11 cellular contexts compared by ENCODE assay signal in the genomic region with DNA sequence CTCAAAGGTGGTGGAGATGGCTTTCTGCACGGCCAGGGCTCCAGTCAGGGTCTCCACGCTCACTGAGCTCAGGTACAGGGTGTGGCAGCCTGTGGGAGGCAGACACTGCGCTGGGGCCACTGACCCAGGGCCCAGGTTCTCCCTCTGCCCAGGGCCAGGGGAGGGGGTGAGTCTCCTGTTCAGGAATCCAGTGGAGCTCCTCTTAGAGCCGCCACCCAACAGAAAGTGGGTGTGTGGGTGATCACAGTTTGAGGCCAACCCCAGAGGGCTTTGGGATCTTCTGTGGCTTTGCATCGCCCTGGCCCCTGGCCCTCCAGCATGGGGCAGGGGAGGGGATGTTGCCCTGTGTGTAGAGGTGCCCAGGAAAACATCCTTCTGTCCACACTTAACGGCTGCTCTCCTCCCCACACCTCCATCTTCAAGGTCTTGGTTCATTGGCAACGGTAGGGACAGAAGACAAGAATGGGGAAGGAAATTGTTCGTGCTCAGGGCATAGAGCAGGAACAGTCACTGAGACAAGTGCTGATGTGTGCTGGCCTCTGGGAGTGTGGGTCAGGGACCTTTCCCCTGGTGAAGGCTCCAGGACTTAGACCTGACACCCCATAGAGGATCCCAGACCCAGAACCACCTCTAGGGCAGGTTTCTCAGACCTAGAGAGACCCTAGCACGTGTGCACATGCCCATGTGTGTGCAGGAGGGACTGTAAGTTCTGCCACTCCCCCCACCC. TPM values are rescaled to one million over a fixed set of nuclear protein-coding genes. Genes with fewer than 3 reads are reported as not detected.
DNase-seq lines count a peak whose midpoint lies in the region; ATAC-seq and FAIRE-seq lines count a peak whose summit lies in the region.
"Had no signal": no experiment of that assay in that cellular context is flagged by ENCODE, and none has a peak within 500 bp of the region (broad histone marks: within the 10 kb centered on the region; RNA-seq: fewer than 3 reads in every experiment).

No MANE protein-coding gene starts in this region.

- H3K18ac ChIP-seq in mesendoderm (ENCODE audit: low read length) = peak overlapping the region; percentile 57

- H3K9ac ChIP-seq in mesendoderm (ENCODE audit: low read length) = peak overlapping the region; percentile 1

- no peak overlapping the region for H3K23ac ChIP-seq in mesendoderm (ENCODE audit: low read length)

- no peak for ATAC-seq in CD4-positive, CD25-positive, alpha-beta regulatory T cell (ENCODE audit: low read depth in 2 of 2)
- no peak for ATAC-seq in activated CD8-positive, alpha-beta T cell treated with anti-CD3 and anti-CD28 coated beads, Interleukin-2, amount 10 ng/mL, durations not matched to agents 7 days and 5 days
- ATAC-seq in left cardiac atrium = no peak
- ATAC-seq: gastrocnemius medialis had no signal

- no peak overlapping the region for H4K5ac ChIP-seq in mesendoderm (ENCODE audit: low read length)

- H3K36me3 ChIP-seq in CD4-positive, CD25-positive, alpha-beta regulatory T cell (ENCODE audit: control insufficient read depth, insufficient read depth, low read length) = no peaks in the 10 kb centered on the region
- no peaks in the 10 kb centered on the region for H3K36me3 ChIP-seq in mesendoderm (ENCODE audit: control insufficient read depth, insufficient read depth, low read length)
- H3K36me3 ChIP-seq: gastrocnemius medialis had no signal

- no peaks in the 10 kb centered on the region for H3K9me3 ChIP-seq in CD4-positive, CD25-positive, alpha-beta regulatory T cell (ENCODE audit: control insufficient read depth in 2 of 2, low read length in 2 of 2)
- H3K9me3 ChIP-seq: gastrocnemius medialis had no signal

- no peak overlapping the region for H2BK15ac ChIP-seq in mesendoderm (replicated peaks; ENCODE audit: low read depth)

- WGBS in mesendoderm (ENCODE audit: extremely low coverage, insufficient coverage, low lambda C conversion rate) = no CpG with 5 or more reads among the region's 9 CpGs

- CTCF ChIA-PET in activated CD8-positive, alpha-beta T cell treated with anti-CD3 and anti-CD28 coated beads, Interleukin-2, amount 10 ng/mL, durations not matched to agents 7 days and 5 days (lab: Charles Lee) = interaction anchor here (1.1 to 3.7 kb wide), 7 partner anchors 24 to 117 kb away, joined by 3 to 40 read pairs (median 5); no protein-coding TSS in a partner anchor

- H3K4me3 Mint-ChIP-seq in CD4-positive, CD25-positive, alpha-beta regulatory T cell = peak overlapping the region; percentile 48 to 86 (median 74)
- peak overlapping the region; percentile 34 to 82 (median 54) for H3K4me3 Mint-ChIP-seq in IgD-negative memory B cell
- peak overlapping the region; percentile 70 for H3K4me3 Mint-ChIP-seq in activated CD8-positive, alpha-beta T cell treated with anti-CD3 and anti-CD28 coated beads, Interleukin-2, amount 10 ng/mL, durations not matched to agents 7 days and 5 days

- peak overlapping the region; percentile 49 for H3K4ac ChIP-seq in mesendoderm (ENCODE audit: low read depth, low read length)

- no peaks in the 10 kb centered on the region for H3K9me3 Mint-ChIP-seq in CD4-positive, CD25-positive, alpha-beta regulatory T cell
- H3K9me3 Mint-ChIP-seq in IgD-negative memory B cell = no peaks in the 10 kb centered on the region
- no peaks in the 10 kb centered on the region for H3K9me3 Mint-ChIP-seq in activated CD8-positive, alpha-beta T cell treated with anti-CD3 and anti-CD28 coated beads, Interleukin-2, amount 10 ng/mL, durations not matched to agents 7 days and 5 days (ENCODE audit: insufficient read depth)

- H3K79me1 ChIP-seq in mesendoderm (ENCODE audit: low read length) = no peaks in the 10 kb centered on the region

- no peak for DNase-seq in CD4-positive, CD25-positive, alpha-beta regulatory T cell
- no peak for DNase-seq in activated CD8-positive, alpha-beta T cell treated with anti-CD3 and anti-CD28 coated beads, Interleukin-2, amount 10 ng/mL, durations not matched to agents 7 days and 5 days
- DNase-seq in mesendoderm (no peak), ecto neural progenitor cell (ENCODE audit: low spot score) (no peak), GM19239 (ENCODE audit: insufficient read length, low spot score) (no peak), NCI-H187 treated with DMSO at 0.1 percent for 48 hours (lab: John Stamatoyannopoulos, UW) (no peak), left cardiac atrium (no peak)
- DNase-seq: gastrocnemius medialis had no signal

- peak overlapping the region; percentile 98 to 99 (median 99) for H3K27ac Mint-ChIP-seq in CD4-positive, CD25-positive, alpha-beta regulatory T cell
- peak overlapping the region; percentile 83 to 93 (median 84) for H3K27ac Mint-ChIP-seq in IgD-negative memory B cell
- H3K27ac Mint-ChIP-seq in activated CD8-positive, alpha-beta T cell treated with anti-CD3 and anti-CD28 coated beads, Interleukin-2, amount 10 ng/mL, durations not matched to agents 7 days and 5 days = peak overlapping the region; percentile 98

- no peak overlapping the region for H4K8ac ChIP-seq in mesendoderm (ENCODE audit: low read depth, low read length)

- H3K4me1 Mint-ChIP-seq in CD4-positive, CD25-positive, alpha-beta regulatory T cell = peaks cover 13 to 59% (median 26%) of the 10 kb centered on the region in 4 donors
- H3K4me1 Mint-ChIP-seq in IgD-negative memory B cell = peaks cover 16 to 26% (median 21%) of the 10 kb centered on the region in 3 donors
- peaks cover 83% of the 10 kb centered on the region for H3K4me1 Mint-ChIP-seq in activated CD8-positive, alpha-beta T cell treated with anti-CD3 and anti-CD28 coated beads, Interleukin-2, amount 10 ng/mL, durations not matched to agents 7 days and 5 days (ENCODE audit: low read depth)

- H3K4me1 ChIP-seq in CD4-positive, CD25-positive, alpha-beta regulatory T cell (ENCODE audit: control insufficient read depth, insufficient read depth, low read length, poor library complexity, severe bottlenecking) = peaks cover 30% of the 10 kb centered on the region
- peaks cover 26% of the 10 kb centered on the region for H3K4me1 ChIP-seq in mesendoderm (ENCODE audit: control insufficient read depth, low read depth, low read length)

- peak overlapping the region; percentile 15 for H3K4me3 ChIP-seq in CD4-positive, CD25-positive, alpha-beta regulatory T cell (ENCODE audit: low read depth, low read length)
- no peak overlapping the region for H3K4me3 ChIP-seq in mesendoderm (ENCODE audit: low read length)
- H3K4me3 ChIP-seq: gastrocnemius medialis, SK-N-MC had no signal

- peak overlapping the region; percentile 14 for H2BK120ac ChIP-seq in mesendoderm (ENCODE audit: low read depth, low read length)

- POLR2A ChIA-PET in activated CD8-positive, alpha-beta T cell treated with anti-CD3 and anti-CD28 coated beads, Interleukin-2, amount 10 ng/mL, durations not matched to agents 7 days and 5 days (lab: Charles Lee) = interaction anchor here (0.7 to 3.2 kb wide), 13 partner anchors 8 to 80 kb away, joined by 3 to 32 read pairs (median 4); no protein-coding TSS in a partner anchor

- peak overlapping the region; percentile 73 for H2AK5ac ChIP-seq in mesendoderm (ENCODE audit: low read length)

- H3K27me3 ChIP-seq in CD4-positive, CD25-positive, alpha-beta regulatory T cell (ENCODE audit: control insufficient read depth, insufficient read depth, low read length) = no peaks in the 10 kb centered on the region
- H3K27me3 ChIP-seq in mesendoderm (ENCODE audit: insufficient read depth, low read length, poor library complexity) = no peaks in the 10 kb centered on the region
- H3K27me3 ChIP-seq: gastrocnemius medialis had no signal

- no peak for FAIRE-seq in GM19239 (lab: Jason Lieb, UNC)
- FAIRE-seq: GM12892 had no signal

- peak overlapping the region; percentile 83 for H3K27ac ChIP-seq in CD4-positive, CD25-positive, alpha-beta regulatory T cell (ENCODE audit: insufficient read depth, low read length, poor library complexity, severe bottlenecking)
- no peak overlapping the region for H3K27ac ChIP-seq in mesendoderm (ENCODE audit: low read depth, low read length)
- H3K27ac ChIP-seq: gastrocnemius medialis, SK-N-MC had no signal

- H3K56ac ChIP-seq in mesendoderm (ENCODE audit: low read length) = peak overlapping the region; percentile 63

- no peaks in the 10 kb centered on the region for H3K79me2 ChIP-seq in mesendoderm (ENCODE audit: control insufficient read depth, insufficient read depth, low read length)

- no peak overlapping the region for H3K4me2 ChIP-seq in mesendoderm (ENCODE audit: low read length)

- H3K27me3 Mint-ChIP-seq in CD4-positive, CD25-positive, alpha-beta regulatory T cell = no peaks in the 10 kb centered on the region
- no peaks in the 10 kb centered on the region for H3K27me3 Mint-ChIP-seq in IgD-negative memory B cell
- H3K27me3 Mint-ChIP-seq in activated CD8-positive, alpha-beta T cell treated with anti-CD3 and anti-CD28 coated beads, Interleukin-2, amount 10 ng/mL, durations not matched to agents 7 days and 5 days (ENCODE audit: low read depth) = no peaks in the 10 kb centered on the region

- no peaks in the 10 kb centered on the region for H3K36me3 Mint-ChIP-seq in CD4-positive, CD25-positive, alpha-beta regulatory T cell
- H3K36me3 Mint-ChIP-seq in IgD-negative memory B cell = no peaks in the 10 kb centered on the region
- peaks cover 16% of the 10 kb centered on the region for H3K36me3 Mint-ChIP-seq in activated CD8-positive, alpha-beta T cell treated with anti-CD3 and anti-CD28 coated beads, Interleukin-2, amount 10 ng/mL, durations not matched to agents 7 days and 5 days (ENCODE audit: low read depth)

- intact Hi-C loops in left cardiac atrium (cut with DNase I) = loop anchor here in 1 of 2 donors (5.0 kb wide), 1 partner anchor 38 kb away; a partner anchor contains a TSS

- H2BK5ac ChIP-seq in mesendoderm (ENCODE audit: low read length) = peak overlapping the region; percentile 86

RNA-seq across cellular contexts. Expression of a gene that starts 21.5 kb away (rescaled TPM):
- total RNA-seq in CD4-positive, CD25-positive, alpha-beta regulatory T cell = 1.1 TPM
- polyA plus RNA-seq in CD4-positive, CD25-positive, alpha-beta regulatory T cell = under 1 TPM in 1 of 4 donors, not detected in 3; 0.16 TPM
- polyA plus RNA-seq in IgD-negative memory B cell = not detected
- 1 to 10 TPM; 8.4 to 9.0 TPM for total RNA-seq in activated CD8-positive, alpha-beta T cell treated with anti-CD3 and anti-CD28 coated beads, Interleukin-2, amount 10 ng/mL, durations not matched to agents 7 days and 5 days
- 5.7 TPM for polyA plus RNA-seq in mesendoderm (2013, experiment 1 of 2)
- polyA plus RNA-seq in mesendoderm (2013, experiment 2 of 2) = 4.9 TPM
- not detected for total RNA-seq in left cardiac atrium

RNA-seq across cellular contexts. Expression of a gene that starts 36.7 kb away (rescaled TPM):
- total RNA-seq in CD4-positive, CD25-positive, alpha-beta regulatory T cell = 3.7 TPM
- 1 to 10 TPM in 3 of 4 donors, under 1 TPM in 1; 0.63 to 1.3 (median 1.2) TPM for polyA plus RNA-seq in CD4-positive, CD25-positive, alpha-beta regulatory T cell
- polyA plus RNA-seq in IgD-negative memory B cell = 3.0 TPM
- total RNA-seq in activated CD8-positive, alpha-beta T cell treated with anti-CD3 and anti-CD28 coated beads, Interleukin-2, amount 10 ng/mL, durations not matched to agents 7 days and 5 days = 10 to 100 TPM; 28.7 to 28.9 TPM
- 39.6 TPM for polyA plus RNA-seq in mesendoderm (2013, experiment 1 of 2)
- polyA plus RNA-seq in mesendoderm (2013, experiment 2 of 2) = 39.0 TPM
- 100 to 1,000 TPM; 443 to 470 TPM for total RNA-seq in left cardiac atrium

Comparison
In these comparisons a context has a peak if more than half of its experiments do, and no peak if none do; other contexts are left out.
1. RNA of a gene that starts 36.7 kb away (total RNA-seq): 443 to 470 TPM in left cardiac atrium; 28.7 to 28.9 TPM in activated CD8-positive, alpha-beta T cell treated with anti-CD3 and anti-CD28 coated beads, Interleukin-2, amount 10 ng/mL, durations not matched to agents 7 days and 5 days and 3.7 TPM in CD4-positive, CD25-positive, alpha-beta regulatory T cell (single experiment); every median in the first group is over 10 times any median in the second.
2. Peak in every context shown above with its lines, with median percentiles within 50 percentile points of each other: H3K27ac Mint-ChIP-seq and H3K4me3 Mint-ChIP-seq.